ENCODE assay signal across 9 cellular contexts in genomic region chr12:40068416-40068815, GRCh38.
"Had no signal": no experiment of that assay in that cellular context is flagged by ENCODE, and none has a peak within 500 bp of the region (broad histone marks: within the 10 kb centered on the region; RNA-seq: fewer than 3 reads in every experiment).

No MANE protein-coding gene starts in this region.

- ATAC-seq: GM23338, HCT116 had no signal

- DNase-seq: GM23248, GOT3, H7, H9, HCEC 1CT, HFFc6 had no signal

- H3K9me3 ChIP-seq: HAP-1 had no signal

- H3K4me3 ChIP-seq: GM23248, GM23338, HAP-1 had no signal

- H3K27ac ChIP-seq: GM23248 had no signal

- H3K36me3 ChIP-seq: HAP-1 had no signal
